1 cellular context compared by ENCODE assay signal in the genomic region with DNA sequence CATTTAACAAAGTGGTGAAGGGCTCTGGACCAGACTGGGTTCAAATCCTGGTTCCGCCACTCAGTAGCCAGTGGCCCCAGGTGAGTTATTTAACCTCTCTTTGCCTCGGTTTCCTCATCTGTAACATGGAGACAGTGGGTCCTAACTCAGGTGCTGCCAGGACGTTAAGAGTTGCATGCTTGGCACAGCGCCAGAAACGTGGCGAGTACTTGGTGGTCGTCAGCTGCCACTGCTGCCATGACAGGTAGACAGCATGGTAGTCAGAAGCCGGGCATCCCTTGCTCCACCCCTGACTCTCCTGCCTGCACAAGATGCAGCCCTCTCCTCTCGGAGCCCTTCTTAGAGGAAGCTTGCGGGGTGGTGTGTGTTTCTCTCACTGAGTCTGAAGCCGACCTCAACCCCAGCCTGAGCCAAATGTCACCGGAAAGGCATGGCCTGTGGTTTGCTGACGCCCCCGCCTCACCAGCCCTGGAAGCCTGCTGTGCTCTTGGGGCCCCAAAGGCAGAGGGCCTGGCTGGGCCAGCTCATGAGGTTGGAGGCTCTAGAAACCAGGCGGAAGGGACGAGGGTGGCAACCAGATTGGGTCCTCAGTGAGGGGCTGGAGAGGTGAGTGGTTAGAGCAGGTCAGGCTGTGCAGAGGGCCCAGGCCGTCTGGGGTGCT.
TF ChIP-seq lines count a peak whose summit lies in the region.

No MANE protein-coding gene starts in this region.

TF ChIP-seq in GM12878, 131 proteins besides CTCF, POLR2A, EP300 and RAD21 (continued from another document):
- TF ChIP-seq, protein P1, sequence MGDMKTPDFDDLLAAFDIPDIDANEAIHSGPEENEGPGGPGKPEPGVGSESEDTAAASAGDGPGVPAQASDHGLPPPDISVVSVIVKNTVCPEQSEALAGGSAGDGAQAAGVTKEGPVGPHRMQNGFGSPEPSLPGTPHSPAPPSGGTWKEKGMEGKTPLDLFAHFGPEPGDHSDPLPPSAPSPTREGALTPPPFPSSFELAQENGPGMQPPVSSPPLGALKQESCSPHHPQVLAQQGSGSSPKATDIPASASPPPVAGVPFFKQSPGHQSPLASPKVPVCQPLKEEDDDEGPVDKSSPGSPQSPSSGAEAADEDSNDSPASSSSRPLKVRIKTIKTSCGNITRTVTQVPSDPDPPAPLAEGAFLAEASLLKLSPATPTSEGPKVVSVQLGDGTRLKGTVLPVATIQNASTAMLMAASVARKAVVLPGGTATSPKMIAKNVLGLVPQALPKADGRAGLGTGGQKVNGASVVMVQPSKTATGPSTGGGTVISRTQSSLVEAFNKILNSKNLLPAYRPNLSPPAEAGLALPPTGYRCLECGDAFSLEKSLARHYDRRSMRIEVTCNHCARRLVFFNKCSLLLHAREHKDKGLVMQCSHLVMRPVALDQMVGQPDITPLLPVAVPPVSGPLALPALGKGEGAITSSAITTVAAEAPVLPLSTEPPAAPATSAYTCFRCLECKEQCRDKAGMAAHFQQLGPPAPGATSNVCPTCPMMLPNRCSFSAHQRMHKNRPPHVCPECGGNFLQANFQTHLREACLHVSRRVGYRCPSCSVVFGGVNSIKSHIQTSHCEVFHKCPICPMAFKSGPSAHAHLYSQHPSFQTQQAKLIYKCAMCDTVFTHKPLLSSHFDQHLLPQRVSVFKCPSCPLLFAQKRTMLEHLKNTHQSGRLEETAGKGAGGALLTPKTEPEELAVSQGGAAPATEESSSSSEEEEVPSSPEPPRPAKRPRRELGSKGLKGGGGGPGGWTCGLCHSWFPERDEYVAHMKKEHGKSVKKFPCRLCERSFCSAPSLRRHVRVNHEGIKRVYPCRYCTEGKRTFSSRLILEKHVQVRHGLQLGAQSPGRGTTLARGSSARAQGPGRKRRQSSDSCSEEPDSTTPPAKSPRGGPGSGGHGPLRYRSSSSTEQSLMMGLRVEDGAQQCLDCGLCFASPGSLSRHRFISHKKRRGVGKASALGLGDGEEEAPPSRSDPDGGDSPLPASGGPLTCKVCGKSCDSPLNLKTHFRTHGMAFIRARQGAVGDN (IDR thresholded peaks at IDR 0.05), result 0 out of 2 replicates have a peak, but pooled peaks have one; percentile 32
- TF ChIP-seq MLLT1 (IDR thresholded peaks at IDR 0.05) (no peak), LARP7 (IDR thresholded peaks at IDR 0.05) (peak; percentile 52; the same call in 1 of the 2 replicates), RFX5 (IDR thresholded peaks at IDR 0.05; ENCODE audit: low read depth, low read length) (no peak), HDGF (IDR thresholded peaks at IDR 0.05) (no peak), IKZF1 (conservative IDR thresholded peaks at IDR 0.05) (peak; percentile 80), SP1 (IDR thresholded peaks at IDR 0.05; ENCODE audit: low read depth, low read length) (peak; percentile 33), SPI1 (IDR thresholded peaks at IDR 0.05; ENCODE audit: borderline replicate concordance, insufficient read depth, low read depth, low read length) (no peak), BCL11A (IDR thresholded peaks at IDR 0.05; ENCODE audit: low read depth, low read length) (peak; percentile 32; the same call in 1 of the 2 replicates), NR2C1 (IDR thresholded peaks at IDR 0.05) (0 out of 2 replicates have a peak, but pooled peaks have one; percentile 5), SKIL (IDR thresholded peaks at IDR 0.05; ENCODE audit: low read depth, poor library complexity, severe bottlenecking) (no peak), RB1 (IDR thresholded peaks at IDR 0.05; ENCODE audit: borderline replicate concordance) (no peak), MYB (IDR thresholded peaks at IDR 0.05; ENCODE audit: borderline replicate concordance, low read depth, low read length) (no peak), ATF7 (IDR thresholded peaks at IDR 0.05; ENCODE audit: low read depth) (no peak), SMAD1 (IDR thresholded peaks at IDR 0.05; ENCODE audit: low read depth, partially characterized antibody) (peak; percentile 88), EED (IDR thresholded peaks at IDR 0.05; ENCODE audit: low read depth) (peak; percentile 83)
- TF ChIP-seq, protein P2, sequence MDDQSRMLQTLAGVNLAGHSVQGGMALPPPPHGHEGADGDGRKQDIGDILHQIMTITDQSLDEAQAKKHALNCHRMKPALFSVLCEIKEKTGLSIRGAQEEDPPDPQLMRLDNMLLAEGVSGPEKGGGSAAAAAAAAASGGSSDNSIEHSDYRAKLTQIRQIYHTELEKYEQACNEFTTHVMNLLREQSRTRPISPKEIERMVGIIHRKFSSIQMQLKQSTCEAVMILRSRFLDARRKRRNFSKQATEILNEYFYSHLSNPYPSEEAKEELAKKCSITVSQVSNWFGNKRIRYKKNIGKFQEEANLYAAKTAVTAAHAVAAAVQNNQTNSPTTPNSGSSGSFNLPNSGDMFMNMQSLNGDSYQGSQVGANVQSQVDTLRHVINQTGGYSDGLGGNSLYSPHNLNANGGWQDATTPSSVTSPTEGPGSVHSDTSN (IDR thresholded peaks at IDR 0.05; ENCODE audit: insufficient replicate concordance, low read depth, low read length), result no peak
- TF ChIP-seq, protein P3, sequence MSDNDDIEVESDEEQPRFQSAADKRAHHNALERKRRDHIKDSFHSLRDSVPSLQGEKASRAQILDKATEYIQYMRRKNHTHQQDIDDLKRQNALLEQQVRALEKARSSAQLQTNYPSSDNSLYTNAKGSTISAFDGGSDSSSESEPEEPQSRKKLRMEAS (IDR thresholded peaks at IDR 0.05; ENCODE audit: low read depth, low read length), result no peak
